ENCODE assay signal across 14 cellular contexts in genomic region chr11:116822575-116822974, GRCh38. TPM values are rescaled to one million over a fixed set of nuclear protein-coding genes. Genes with fewer than 3 reads are reported as not detected.
A peak's percentile ranks its signal among the peaks of the same experiment; 100 is the strongest.
DNase-seq lines count a peak whose midpoint lies in the region; ATAC-seq and TF ChIP-seq lines count a peak whose summit lies in the region.
"Had no signal": no experiment of that assay in that cellular context is flagged by ENCODE, and none has a peak within 500 bp of the region (broad histone marks: within the 10 kb centered on the region; RNA-seq: fewer than 3 reads in every experiment).

No MANE protein-coding gene starts in this region.

- no peak for TF ChIP-seq POLR2A in gastrocnemius medialis (IDR thresholded peaks at IDR 0.05)

- intact Hi-C loops in gastrocnemius medialis (cut with DNase I; ENCODE audit: low total_unique reads): no loop called here

- H3K9me3 ChIP-seq in duodenal mucosa (ENCODE audit: control insufficient read depth in 1 of 2, low read length in 2 of 2) (no peaks in the 10 kb centered on the region), gastrocnemius medialis (no peaks in the 10 kb centered on the region)
- H3K9me3 ChIP-seq: BE2C had no signal

- peak overlapping the region; percentile 28 to 42 for H3K9ac ChIP-seq in duodenal mucosa (ENCODE audit: low read depth in 1 of 2, low read length in 2 of 2)

- DNase-seq in islet precursor cell (peak; percentile 24), gastrocnemius medialis (peak in 1 of 2 donors; percentile 55)
- DNase-seq: ACHN; BE2C; C1 segment of cervical spinal cord; CD4-positive, CD25-positive, alpha-beta regulatory T cell; CD8-positive, alpha-beta memory T cell; COR-L47; HCEC 1CT had no signal

- H3K4me1 ChIP-seq in duodenal mucosa (ENCODE audit: control insufficient read depth in 1 of 2, insufficient read depth in 2 of 2, low read length in 2 of 2): peaks cover 22 to 27% of the 10 kb centered on the region in 2 donors
- no peaks in the 10 kb centered on the region for H3K4me1 ChIP-seq in gastrocnemius medialis
- H3K4me1 ChIP-seq: BE2C had no signal

- no peaks in the 10 kb centered on the region for H3K36me3 ChIP-seq in duodenal mucosa (ENCODE audit: control insufficient read depth in 1 of 2, insufficient read depth in 2 of 2, low read length in 2 of 2)
- H3K36me3 ChIP-seq in gastrocnemius medialis: no peaks in the 10 kb centered on the region
- H3K36me3 ChIP-seq: BE2C had no signal

- H3K4me3 ChIP-seq in duodenal mucosa (ENCODE audit: low read depth in 1 of 2, low read length in 2 of 2) (peak overlapping the region; percentile 16 to 58), gastrocnemius medialis (no peak overlapping the region)
- H3K4me3 ChIP-seq: GM23338 had no signal

- H3K27me3 ChIP-seq in duodenal mucosa (ENCODE audit: control insufficient read depth in 1 of 2, insufficient read depth in 2 of 2, low read length in 2 of 2) (no peaks in the 10 kb centered on the region), gastrocnemius medialis (no peaks in the 10 kb centered on the region)
- H3K27me3 ChIP-seq: BE2C had no signal

- ATAC-seq in gastrocnemius medialis (peak; percentile 60 to 85), GM18517 (IDR thresholded peaks at IDR 0.05; ENCODE audit: unreplicated experiment) (no peak), HG03457 (IDR thresholded peaks at IDR 0.05; ENCODE audit: unreplicated experiment) (no peak), GM18909 (IDR thresholded peaks at IDR 0.05; ENCODE audit: poor library complexity, unreplicated experiment) (no peak)
- ATAC-seq: GM23338 had no signal

- in situ Hi-C loops in gastrocnemius medialis (cut with MboI; ENCODE audit: low sequenced_read_pairs in 4 of 4): no loop called here

- no peak for TF ChIP-seq CTCF in gastrocnemius medialis (IDR thresholded peaks at IDR 0.05 in 4 of 5, conservative IDR thresholded peaks at IDR 0.05 in 1 of 5)

- peak overlapping the region; percentile 26 for H3K27ac ChIP-seq in duodenal mucosa (ENCODE audit: low read depth, low read length)
- peak overlapping the region in 1 of 4 donors; percentile 60 for H3K27ac ChIP-seq in gastrocnemius medialis

RNA-seq across cellular contexts. Expression of gene APOA4, which starts 0.5 kb away (rescaled TPM):
- total RNA-seq in gastrocnemius medialis: 1 to 10 TPM in 2 of 4 donors, not detected in 2; 2.6 to 3.5 TPM
- total RNA-seq: CD4-positive, CD25-positive, alpha-beta regulatory T cell; CD8-positive, alpha-beta memory T cell; GM23338 had no signal

RNA-seq across cellular contexts. Expression of gene APOC3, which starts 7.1 kb away (rescaled TPM):
- 10 to 100 TPM in 2 of 4 donors, not detected in 2; 19.3 to 45.7 TPM for total RNA-seq in gastrocnemius medialis
- total RNA-seq: CD4-positive, CD25-positive, alpha-beta regulatory T cell; CD8-positive, alpha-beta memory T cell; GM23338 had no signal

RNA-seq across cellular contexts. Expression of gene APOA1, which starts 14.8 kb away (rescaled TPM):
- 10 to 100 TPM in 2 of 4 donors, under 1 TPM in 1, not detected in 1; 0.56 to 35.8 (median 18.2) TPM for total RNA-seq in gastrocnemius medialis
- total RNA-seq: CD4-positive, CD25-positive, alpha-beta regulatory T cell; GM23338 had no signal

RNA-seq across cellular contexts. Expression of gene APOA5, which starts 30.9 kb away (rescaled TPM):
- total RNA-seq in gastrocnemius medialis: 1 to 10 TPM in 2 of 4 donors, not detected in 2; 1.0 to 2.9 TPM
- total RNA-seq: CD4-positive, CD25-positive, alpha-beta regulatory T cell; CD8-positive, alpha-beta memory T cell had no signal

RNA-seq across cellular contexts. Expression of gene ZPR1, which starts 34.8 kb away (rescaled TPM):
- total RNA-seq in gastrocnemius medialis: 10 to 100 TPM; 43.3 to 82.5 (median 56.9) TPM

Comparison
In these comparisons a context has a peak if more than half of its experiments do, and no peak if none do; other contexts are left out.
1. H3K4me3 ChIP-seq: peak in duodenal mucosa (2 of 2); none in gastrocnemius medialis (0 of 4).
2. ATAC-seq: peak in gastrocnemius medialis (2 of 2); none in GM18517 (single experiment), HG03457 (single experiment) and GM18909 (single experiment).